ENCODE assay signal across 2 cellular contexts in genomic region chr1:205360891-205361290, GRCh38.
TF ChIP-seq lines count a peak whose summit lies in the region.

No MANE protein-coding gene starts in this region.

TF ChIP-seq in liver, 16 proteins besides CTCF, POLR2A, EP300 and RAD21 (continued from another document):
- no peak for TF ChIP-seq EGR1 (IDR thresholded peaks at IDR 0.05; ENCODE audit: low read depth in 2 of 2)

TF ChIP-seq in HepG2, 621 proteins besides CTCF, POLR2A, EP300 and RAD21 (continued from another document):
- TF ChIP-seq GABPA (IDR thresholded peaks at IDR 0.05; ENCODE audit: low read depth, low read length) (no peak), GABPA (CRISPR knock-in tag; IDR thresholded peaks at IDR 0.05; ENCODE audit: low read depth) (no peak), ZNF501 (CRISPR knock-in tag; IDR thresholded peaks at IDR 0.05) (no peak), TCF7 (IDR thresholded peaks at IDR 0.05; ENCODE audit: low read depth) (no peak), SP5 (CRISPR knock-in tag; IDR thresholded peaks at IDR 0.05; ENCODE audit: borderline replicate concordance, low read depth) (no peak), CHCHD3 (CRISPR knock-in tag; IDR thresholded peaks at IDR 0.05) (no peak), PBX3 (CRISPR knock-in tag; IDR thresholded peaks at IDR 0.05; ENCODE audit: borderline replicate concordance) (no peak), ZNF570 (CRISPR knock-in tag; IDR thresholded peaks at IDR 0.05; ENCODE audit: borderline replicate concordance) (no peak), AHR (CRISPR knock-in tag; IDR thresholded peaks at IDR 0.05) (no peak), ONECUT2 (CRISPR knock-in tag; IDR thresholded peaks at IDR 0.05) (no peak), SIN3B (IDR thresholded peaks at IDR 0.05; ENCODE audit: low read length) (no peak), NR2F1 (CRISPR knock-in tag; IDR thresholded peaks at IDR 0.05) (no peak), BORCS8-MEF2B (CRISPR knock-in tag; IDR thresholded peaks at IDR 0.05) (no peak)
TF ChIP-seq in HepG2: peak in this region for 0.
